In the genomic region with DNA sequence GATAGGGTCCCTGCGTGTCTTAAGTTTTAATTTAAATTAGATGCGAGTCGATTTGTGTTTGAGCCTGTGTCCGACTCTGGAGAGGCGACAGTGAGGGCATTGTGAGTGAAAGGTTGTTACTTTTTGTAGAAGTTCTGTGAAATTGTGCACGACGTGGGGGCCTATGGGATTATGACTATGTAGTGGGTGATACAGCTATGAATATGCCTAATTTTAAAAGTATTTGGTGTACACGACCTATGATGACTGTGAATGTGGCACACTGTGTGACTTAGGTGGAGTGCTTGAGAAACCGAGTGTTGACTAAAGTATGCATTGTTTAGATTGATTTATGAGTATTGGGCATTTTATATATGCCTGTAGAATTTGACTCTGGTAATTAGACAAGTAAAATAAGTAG, we compare ENCODE assay signal across 8 cellular contexts. TPM values are rescaled to one million over a fixed set of nuclear protein-coding genes. Genes with fewer than 3 reads are reported as not detected.
A peak's percentile ranks its signal among the peaks of the same experiment; 100 is the strongest.
DNase-seq lines count a peak whose midpoint lies in the region; ATAC-seq lines count a peak whose summit lies in the region.

No MANE protein-coding gene starts in this region.

- H3K4me3 ChIP-seq in iPS-20b (ENCODE audit: low read length) (peak overlapping the region; percentile 97), subcutaneous abdominal adipose tissue (ENCODE audit: low read depth in 1 of 5, low read length in 5 of 5) (peak overlapping the region; percentile 81 to 100 (median 95))

- peaks cover 70% of the 10 kb centered on the region for H3K36me3 Mint-ChIP-seq in activated CD4-positive, alpha-beta T cell treated with anti-CD3 and anti-CD28 coated beads for 36 hours (ENCODE audit: low read depth)
- peaks cover 54% of the 10 kb centered on the region for H3K36me3 Mint-ChIP-seq in activated T-helper 1 cell treated with anti-CD3 and anti-CD28 coated beads, Interleukin-12 subunit alpha, Interleukin-12 subunit beta, Interleukin-2, Interleukin-4 antibody, amounts not matched to agents 30 ng/mL and 10 ng/mL and 1 ng/mL, durations not matched to agents 14 hours and 24 hours and 36 hours (ENCODE audit: low read depth)

- H3K4me1 Mint-ChIP-seq in activated CD4-positive, alpha-beta T cell treated with anti-CD3 and anti-CD28 coated beads for 36 hours: peaks cover 27% of the 10 kb centered on the region
- H3K4me1 Mint-ChIP-seq in activated T-helper 1 cell treated with anti-CD3 and anti-CD28 coated beads, Interleukin-12 subunit alpha, Interleukin-12 subunit beta, Interleukin-2, Interleukin-4 antibody, amounts not matched to agents 30 ng/mL and 10 ng/mL and 1 ng/mL, durations not matched to agents 14 hours and 24 hours and 36 hours (ENCODE audit: low read depth): peaks cover 24% of the 10 kb centered on the region

- H3K36me3 ChIP-seq in iPS-20b (ENCODE audit: insufficient read depth, low read depth, low read length): peaks cover 40% of the 10 kb centered on the region
- H3K36me3 ChIP-seq in subcutaneous abdominal adipose tissue (ENCODE audit: control insufficient read depth in 5 of 5, insufficient read depth in 5 of 5, low read length in 5 of 5): peaks cover 23 to 39% (median 36%) of the 10 kb centered on the region in 5 donors

- peaks cover 23% of the 10 kb centered on the region for H3K9me3 Mint-ChIP-seq in activated CD4-positive, alpha-beta T cell treated with anti-CD3 and anti-CD28 coated beads for 36 hours (ENCODE audit: low read depth)
- peaks cover 35% of the 10 kb centered on the region for H3K9me3 Mint-ChIP-seq in activated T-helper 1 cell treated with anti-CD3 and anti-CD28 coated beads, Interleukin-12 subunit alpha, Interleukin-12 subunit beta, Interleukin-2, Interleukin-4 antibody, amounts not matched to agents 30 ng/mL and 10 ng/mL and 1 ng/mL, durations not matched to agents 14 hours and 24 hours and 36 hours

- CTCF ChIA-PET in activated CD4-positive, alpha-beta T cell treated with anti-CD3 and anti-CD28 coated beads for 36 hours (lab: Charles Lee): interaction anchor here (0.7 kb wide), 1 partner anchor 36 kb away, joined by 3 read pairs; no protein-coding TSS in a partner anchor

- POLR2A ChIA-PET in activated CD4-positive, alpha-beta T cell treated with anti-CD3 and anti-CD28 coated beads for 36 hours (lab: Charles Lee): interaction anchor here (0.6 kb wide), 1 partner anchor 683 kb away, joined by 4 read pairs; a partner anchor contains a TSS

- no peaks in the 10 kb centered on the region for H3K27me3 Mint-ChIP-seq in activated CD4-positive, alpha-beta T cell treated with anti-CD3 and anti-CD28 coated beads for 36 hours
- H3K27me3 Mint-ChIP-seq in activated T-helper 1 cell treated with anti-CD3 and anti-CD28 coated beads, Interleukin-12 subunit alpha, Interleukin-12 subunit beta, Interleukin-2, Interleukin-4 antibody, amounts not matched to agents 30 ng/mL and 10 ng/mL and 1 ng/mL, durations not matched to agents 14 hours and 24 hours and 36 hours (ENCODE audit: insufficient read depth): peaks cover 2% of the 10 kb centered on the region

- H3K27ac Mint-ChIP-seq in activated CD4-positive, alpha-beta T cell treated with anti-CD3 and anti-CD28 coated beads for 36 hours: peak overlapping the region; percentile 96
- peak overlapping the region; percentile 91 for H3K27ac Mint-ChIP-seq in activated T-helper 1 cell treated with anti-CD3 and anti-CD28 coated beads, Interleukin-12 subunit alpha, Interleukin-12 subunit beta, Interleukin-2, Interleukin-4 antibody, amounts not matched to agents 30 ng/mL and 10 ng/mL and 1 ng/mL, durations not matched to agents 14 hours and 24 hours and 36 hours

- intact Hi-C loops in activated CD4-positive, alpha-beta T cell treated with anti-CD3 and anti-CD28 coated beads for 36 hours (cut with DNase I, micrococcal nuclease): loop anchor here in 1 of 2 experiments (5.0 kb wide), 3 partner anchors 271 to 1089 kb away; a partner anchor contains a TSS
- intact Hi-C loops in activated T-helper 1 cell treated with anti-CD3 and anti-CD28 coated beads, Interleukin-12 subunit alpha, Interleukin-12 subunit beta, Interleukin-2, Interleukin-4 antibody, amounts not matched to agents 30 ng/mL and 10 ng/mL and 1 ng/mL, durations not matched to agents 14 hours and 24 hours and 36 hours (cut with micrococcal nuclease): loop anchor here (5.0 kb wide), 1 partner anchor 484 kb away; a partner anchor contains a TSS

- H3K4me3 Mint-ChIP-seq in activated CD4-positive, alpha-beta T cell treated with anti-CD3 and anti-CD28 coated beads for 36 hours: peak overlapping the region; percentile 99
- peak overlapping the region; percentile 95 for H3K4me3 Mint-ChIP-seq in activated T-helper 1 cell treated with anti-CD3 and anti-CD28 coated beads, Interleukin-12 subunit alpha, Interleukin-12 subunit beta, Interleukin-2, Interleukin-4 antibody, amounts not matched to agents 30 ng/mL and 10 ng/mL and 1 ng/mL, durations not matched to agents 14 hours and 24 hours and 36 hours

- H3K27ac ChIP-seq in iPS-20b (ENCODE audit: low read length) (no peak overlapping the region), subcutaneous abdominal adipose tissue (ENCODE audit: low read depth, low read length) (peak overlapping the region; percentile 60)

- no peaks in the 10 kb centered on the region for H3K27me3 ChIP-seq in iPS-20b (ENCODE audit: insufficient read depth, low read length)
- no peaks in the 10 kb centered on the region for H3K27me3 ChIP-seq in subcutaneous abdominal adipose tissue (ENCODE audit: control insufficient read depth in 5 of 5, insufficient read depth in 4 of 5, low read length in 5 of 5)

- H3K9me3 ChIP-seq in iPS-20b (ENCODE audit: insufficient read depth, low read depth, low read length): peaks cover 22% of the 10 kb centered on the region
- peaks cover 0 to 15% (median 9%) of the 10 kb centered on the region in 5 donors for H3K9me3 ChIP-seq in subcutaneous abdominal adipose tissue (ENCODE audit: control insufficient read depth in 5 of 5, low read length in 5 of 5)

- peak; percentile 2 for ATAC-seq in activated CD4-positive, alpha-beta T cell treated with anti-CD3 and anti-CD28 coated beads for 36 hours

- H3K4me1 ChIP-seq in iPS-20b (ENCODE audit: insufficient read depth, low read length): no peaks in the 10 kb centered on the region
- H3K4me1 ChIP-seq in subcutaneous abdominal adipose tissue (ENCODE audit: control insufficient read depth in 5 of 5, insufficient read depth in 5 of 5, low read length in 5 of 5): peaks cover 8 to 22% (median 20%) of the 10 kb centered on the region in 5 donors

- peak; percentile 21 for DNase-seq in activated CD4-positive, alpha-beta T cell treated with anti-CD3 and anti-CD28 coated beads for 36 hours
- DNase-seq in activated CD4-positive, alpha-beta T cell treated with anti-CD3 and anti-CD28 coated beads, Interleukin-2, amount 50 U/mL, for 48 hours: no peak
- no peak for DNase-seq in activated T-helper 1 cell treated with anti-CD3 and anti-CD28 coated beads, Interleukin-12 subunit alpha, Interleukin-12 subunit beta, Interleukin-2, Interleukin-4 antibody, amounts not matched to agents 30 ng/mL and 10 ng/mL and 1 ng/mL, durations not matched to agents 14 hours and 24 hours and 36 hours (ENCODE audit: low spot score)
- DNase-seq in NCI-H82 (lab: John Stamatoyannopoulos, UW) (no peak), GF-D8 (lab: John Stamatoyannopoulos, UW) (no peak), HT-29 (ENCODE audit: low spot score) (no peak)

- H3K9ac ChIP-seq in iPS-20b (ENCODE audit: low read depth, low read length): peak overlapping the region; percentile 95
- H3K9ac ChIP-seq in subcutaneous abdominal adipose tissue (ENCODE audit: low read length in 5 of 5): peak overlapping the region; percentile 71 to 95 (median 83)

RNA-seq across cellular contexts. Expression of a gene that starts 0.6 kb away (rescaled TPM):
- total RNA-seq in activated CD4-positive, alpha-beta T cell treated with anti-CD3 and anti-CD28 coated beads for 36 hours: 1 to 10 TPM; 7.4 to 8.6 TPM
- 5.8 and 8.5 TPM in 2 replicates for total RNA-seq in activated T-helper 1 cell treated with anti-CD3 and anti-CD28 coated beads, Interleukin-12 subunit alpha, Interleukin-12 subunit beta, Interleukin-2, Interleukin-4 antibody, amounts not matched to agents 30 ng/mL and 10 ng/mL and 1 ng/mL, durations not matched to agents 14 hours and 24 hours and 36 hours
- 0.41 and 0.86 TPM in 2 replicates for total RNA-seq in HT-29 (2014; rRNA removed; shearing (Covaris generic))

RNA-seq across cellular contexts. Expression of a gene that starts 21.4 kb away (rescaled TPM):
- total RNA-seq in activated CD4-positive, alpha-beta T cell treated with anti-CD3 and anti-CD28 coated beads for 36 hours: 1 to 10 TPM; 5.7 to 6.5 TPM
- 5.5 and 6.8 TPM in 2 replicates for total RNA-seq in activated T-helper 1 cell treated with anti-CD3 and anti-CD28 coated beads, Interleukin-12 subunit alpha, Interleukin-12 subunit beta, Interleukin-2, Interleukin-4 antibody, amounts not matched to agents 30 ng/mL and 10 ng/mL and 1 ng/mL, durations not matched to agents 14 hours and 24 hours and 36 hours
- not detected in 2 replicates for total RNA-seq in HT-29 (2014; rRNA removed; shearing (Covaris generic))
